28 cellular contexts compared by ENCODE assay signal in the genomic region with DNA sequence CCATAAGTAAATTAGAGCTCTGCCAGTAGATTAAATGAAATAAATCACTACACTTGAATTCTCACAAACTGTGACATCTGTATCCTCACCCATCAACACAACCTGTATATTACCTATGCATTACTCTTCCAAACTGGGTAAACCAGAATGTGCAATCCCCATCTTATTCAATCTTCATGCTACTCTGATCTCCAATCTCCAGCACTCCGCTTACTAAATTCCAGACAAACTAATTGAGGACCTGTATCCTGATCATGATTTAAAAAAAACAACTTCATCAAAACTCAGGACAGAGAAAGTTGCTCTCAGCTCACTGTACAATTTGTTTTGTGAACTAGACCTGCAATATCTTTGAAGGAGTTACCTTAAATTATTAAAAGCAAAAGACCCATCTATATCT.
DNase-seq lines count a peak whose midpoint lies in the region; ATAC-seq and TF ChIP-seq lines count a peak whose summit lies in the region.
"Had no signal": no experiment of that assay in that cellular context is flagged by ENCODE, and none has a peak within 500 bp of the region (broad histone marks: within the 10 kb centered on the region; RNA-seq: fewer than 3 reads in every experiment).

No MANE protein-coding gene starts in this region.

- peaks cover 92% of the 10 kb centered on the region for H3K4me1 Mint-ChIP-seq in activated T-cell treated with anti-CD3 and anti-CD28 coated beads, Interleukin-2, amount 50 U/mL, for 72 hours (ENCODE audit: low read depth)
- H3K4me1 Mint-ChIP-seq in central memory CD8-positive, alpha-beta T cell: peaks cover 89% of the 10 kb centered on the region

- H3K36me3 Mint-ChIP-seq in activated T-cell treated with anti-CD3 and anti-CD28 coated beads, Interleukin-2, amount 50 U/mL, for 72 hours (ENCODE audit: insufficient read depth in 2 of 2): peaks cover 0 to 1% of the 10 kb centered on the region in 2 donors
- peaks cover 1% of the 10 kb centered on the region for H3K36me3 Mint-ChIP-seq in central memory CD8-positive, alpha-beta T cell (ENCODE audit: insufficient read depth)

- ATAC-seq in activated T-cell treated with anti-CD3 and anti-CD28 coated beads, Interleukin-2, amount 50 U/mL, for 72 hours (replicated peaks in 1 of 2): no peak
- no peak for ATAC-seq in central memory CD8-positive, alpha-beta T cell (replicated peaks; ENCODE audit: extremely low read depth, poor library complexity, severe bottlenecking)
- ATAC-seq in gastrocnemius medialis: no peak
- no peak for ATAC-seq in GM18517 (IDR thresholded peaks at IDR 0.05; ENCODE audit: unreplicated experiment)
- ATAC-seq: A549; activated CD4-positive, CD25-positive, alpha-beta regulatory T cell treated with anti-CD3 and anti-CD28 coated beads, Interleukin-2, amount 50 U/mL, for 24 hours; esophagus mucosa; foreskin keratinocyte; left colon; Panc1 had no signal

- no peaks in the 10 kb centered on the region for H3K9me3 ChIP-seq in Karpas-422 (ENCODE audit: low read length)
- H3K9me3 ChIP-seq in gastrocnemius medialis: no peaks in the 10 kb centered on the region
- H3K9me3 ChIP-seq: A549, vagina had no signal

- intact Hi-C loops in gastrocnemius medialis (cut with DNase I; ENCODE audit: low total_unique reads): no loop called here

- no peaks in the 10 kb centered on the region for H3K27me3 Mint-ChIP-seq in activated T-cell treated with anti-CD3 and anti-CD28 coated beads, Interleukin-2, amount 50 U/mL, for 72 hours (ENCODE audit: low read depth)
- H3K27me3 Mint-ChIP-seq in central memory CD8-positive, alpha-beta T cell: no peaks in the 10 kb centered on the region

- peak overlapping the region; percentile 14 for H3K9ac ChIP-seq in Karpas-422 (ENCODE audit: low read length)

- no peaks in the 10 kb centered on the region for H3K36me3 ChIP-seq in Karpas-422 (ENCODE audit: insufficient read depth, low read length)
- no peaks in the 10 kb centered on the region for H3K36me3 ChIP-seq in gastrocnemius medialis
- H3K36me3 ChIP-seq: vagina had no signal

- H3K4me3 ChIP-seq in Karpas-422 (ENCODE audit: low read length): 0 out of 2 replicates have a peak overlapping the region, but pooled peaks have one; percentile 5
- H3K4me3 ChIP-seq in gastrocnemius medialis: peak overlapping the region in 1 of 4 donors; percentile 3
- H3K4me3 ChIP-seq: A549, vagina had no signal

- peaks cover 46% of the 10 kb centered on the region; the same call in 1 of the 2 replicates for H4K20me1 ChIP-seq in Karpas-422 (ENCODE audit: insufficient read depth, low read depth, low read length)

- H3K27me3 ChIP-seq in Karpas-422 (ENCODE audit: low read length) (no peaks in the 10 kb centered on the region), gastrocnemius medialis (no peaks in the 10 kb centered on the region)
- H3K27me3 ChIP-seq: foreskin keratinocyte, vagina had no signal

- H3K79me2 ChIP-seq in Karpas-422 (ENCODE audit: low read length): peaks cover 100% of the 10 kb centered on the region

- H2AFZ ChIP-seq in Karpas-422 (ENCODE audit: low read length): no peak overlapping the region

- DNase-seq in activated T-cell treated with anti-CD3 and anti-CD28 coated beads, Interleukin-2, amount 50 U/mL, for 72 hours: no peak
- DNase-seq in activated T-cell treated with anti-CD3 and anti-CD28 coated beads, Interleukin-2, amount 50 U/mL, for 48 hours: no peak
- DNase-seq in Karpas-422 (no peak), gastrocnemius medialis (no peak), NCI-H2107 treated with DMSO at 0.1 percent for 48 hours (lab: John Stamatoyannopoulos, UW; ENCODE audit: unreplicated experiment) (no peak)
- DNase-seq in central memory CD8-positive, alpha-beta T cell (ENCODE audit: low spot score in 2 of 2): no peak
- no peak for DNase-seq in activated CD4-positive, CD25-positive, alpha-beta regulatory T cell treated with anti-CD3 and anti-CD28 coated beads, Interleukin-2, amount 50 U/mL, for 72 hours
- DNase-seq: amniotic stem cell; C1 segment of cervical spinal cord; effector memory CD4-positive, alpha-beta T cell; foreskin keratinocyte; KBM-7; left colon; mesenchymal stem cell; NCI-H1436; NCI-H524; NK-92 treated with Interleukin-12 subunit alpha and Interleukin-12 subunit beta, amount 100 ng/mL, for 24 hours; retina; SIG-M5; small intestine; stimulated activated CD4-positive, alpha-beta T cell treated with anti-CD3 and anti-CD28 coated beads, Interleukin-1b, Interleukin-23, amount 100 ng/mL, for 48 hours had no signal

- no peak for TF ChIP-seq CTCF in gastrocnemius medialis (IDR thresholded peaks at IDR 0.05 in 4 of 5, conservative IDR thresholded peaks at IDR 0.05 in 1 of 5)

- in situ Hi-C loops in gastrocnemius medialis (cut with MboI; ENCODE audit: low sequenced_read_pairs in 4 of 4): loop anchor here in 1 of 4 donors (10.0 kb wide), 1 partner anchor 53 kb away; no protein-coding TSS in a partner anchor

- TF ChIP-seq POLR2A in gastrocnemius medialis (IDR thresholded peaks at IDR 0.05): no peak

- H3K9me3 Mint-ChIP-seq in activated T-cell treated with anti-CD3 and anti-CD28 coated beads, Interleukin-2, amount 50 U/mL, for 72 hours: no peaks in the 10 kb centered on the region
- H3K9me3 Mint-ChIP-seq in central memory CD8-positive, alpha-beta T cell: no peaks in the 10 kb centered on the region
- H3K9me3 Mint-ChIP-seq: activated T-helper 2 cell treated with anti-CD3 and anti-CD28 coated beads, Interferon-gamma antibody, Interleukin-2, Interleukin-4, amounts not matched to agents 10 μg/mL and 5 μg/mL and 100 μg/mL, durations not matched to agents 14 hours and 24 hours and 36 hours had no signal

- H3K4me2 ChIP-seq in Karpas-422 (ENCODE audit: low read depth, low read length, poor library complexity, severe bottlenecking): peak overlapping the region; percentile 70
- H3K4me2 ChIP-seq: A549 had no signal

- peak overlapping the region; percentile 38 for H3K27ac Mint-ChIP-seq in activated T-cell treated with anti-CD3 and anti-CD28 coated beads, Interleukin-2, amount 50 U/mL, for 72 hours
- H3K27ac Mint-ChIP-seq in central memory CD8-positive, alpha-beta T cell (ENCODE audit: low read depth): peak overlapping the region; percentile 30
- H3K27ac Mint-ChIP-seq: activated T-helper 2 cell treated with anti-CD3 and anti-CD28 coated beads, Interferon-gamma antibody, Interleukin-2, Interleukin-4, amounts not matched to agents 10 μg/mL and 5 μg/mL and 100 μg/mL, durations not matched to agents 14 hours and 24 hours and 36 hours had no signal

- no peak overlapping the region for H3K4me3 Mint-ChIP-seq in activated T-cell treated with anti-CD3 and anti-CD28 coated beads, Interleukin-2, amount 50 U/mL, for 72 hours
- peak overlapping the region; percentile 2 for H3K4me3 Mint-ChIP-seq in central memory CD8-positive, alpha-beta T cell

- no peaks in the 10 kb centered on the region for H3K9me2 ChIP-seq in Karpas-422 (replicated peaks; ENCODE audit: insufficient read depth, low read length)

- H3K27ac ChIP-seq in Karpas-422 (ENCODE audit: low read length) (peak overlapping the region; percentile 91), gastrocnemius medialis (peak overlapping the region; percentile 83 to 89 (median 86))
- H3K27ac ChIP-seq: A549, foreskin keratinocyte, vagina had no signal

- H3K4me1 ChIP-seq in Karpas-422 (ENCODE audit: low read length) (peaks cover 99% of the 10 kb centered on the region), gastrocnemius medialis (peaks cover 98 to 100% of the 10 kb centered on the region in 2 donors)
